In genomic region chr2:95389256-95390119, GRCh38 we compare ENCODE assay signal across 8 cellular contexts. TPM values are rescaled to one million over a fixed set of nuclear protein-coding genes. Genes with fewer than 3 reads are reported as not detected.
DNase-seq lines count a peak whose midpoint lies in the region; ATAC-seq, FAIRE-seq and TF ChIP-seq lines count a peak whose summit lies in the region.

No MANE protein-coding gene starts in this region.

- no peaks in the 10 kb centered on the region for H3F3A ChIP-seq in neural progenitor cell (ENCODE audit: low read depth)

- H3K9ac ChIP-seq in neural progenitor cell, result no peak overlapping the region

- H3K4me1 ChIP-seq in neural progenitor cell (no peaks in the 10 kb centered on the region), upper lobe of right lung (no peaks in the 10 kb centered on the region)

- H4K20me1 ChIP-seq in neural progenitor cell (ENCODE audit: low read depth), result no peaks in the 10 kb centered on the region

- H3K4me3 ChIP-seq in fibroblast of villous mesenchyme (ENCODE audit: low read depth, low read length) (no peak overlapping the region), neural progenitor cell (no peak overlapping the region), upper lobe of right lung (no peak overlapping the region)

- H3K36me3 Mint-ChIP-seq in neural progenitor cell, result no peaks in the 10 kb centered on the region

- no peak for TF ChIP-seq POLR2A in H54 (IDR thresholded peaks at IDR 0.05; ENCODE audit: low read depth, low read length)

- FAIRE-seq in H54 (lab: Jason Lieb, UNC), result no peak

- H3K36me3 ChIP-seq in neural progenitor cell, result no peaks in the 10 kb centered on the region
- H3K36me3 ChIP-seq in upper lobe of right lung, result no peaks in the 10 kb centered on the region

- peaks cover 13% of the 10 kb centered on the region for H3K27me3 ChIP-seq in neural progenitor cell
- no peaks in the 10 kb centered on the region for H3K27me3 ChIP-seq in upper lobe of right lung

- intact Hi-C loops in upper lobe of right lung (cut with DNase I), result no loop called here

- no peaks in the 10 kb centered on the region for H3K79me2 ChIP-seq in neural progenitor cell (ENCODE audit: low read depth)

- peak; percentile 97 for TF ChIP-seq CTCF in fibroblast of villous mesenchyme (IDR thresholded peaks at IDR 0.05; ENCODE audit: insufficient read depth, low read depth, low read length)
- peak; percentile 88 for TF ChIP-seq CTCF in neural progenitor cell (IDR thresholded peaks at IDR 0.05)
- peak; percentile 91 for TF ChIP-seq CTCF in upper lobe of right lung (IDR thresholded peaks at IDR 0.05)

- H3K27ac ChIP-seq in neural progenitor cell (no peak overlapping the region), upper lobe of right lung (no peak overlapping the region)

- no peak overlapping the region for H3K4me2 ChIP-seq in neural progenitor cell

- peak overlapping the region; percentile 33 for H3K4me3 Mint-ChIP-seq in neural progenitor cell

- H3K9me3 Mint-ChIP-seq in neural progenitor cell, result no peaks in the 10 kb centered on the region

- peaks cover 4% of the 10 kb centered on the region for H3K27me3 Mint-ChIP-seq in neural progenitor cell (ENCODE audit: insufficient read depth, low read depth)

- peak overlapping the region; percentile 83 for H2AFZ ChIP-seq in neural progenitor cell (replicated peaks)

- DNase-seq in EL, result peak; percentile 64
- peak; percentile 87 for DNase-seq in H54 (ENCODE audit: insufficient read length, low spot score)
- DNase-seq in NCI-H2196 treated with DMSO at 0.1 percent for 48 hours (lab: John Stamatoyannopoulos, UW; ENCODE audit: unreplicated experiment), result peak; percentile 7
- peak; percentile 23 for DNase-seq in activated T-cell treated with anti-CD3 and anti-CD28 coated beads for 4 hours
- DNase-seq in fibroblast of villous mesenchyme (ENCODE audit: low read depth), result peak; percentile 58
- peak; percentile 81 for DNase-seq in neural progenitor cell (ENCODE audit: low spot score)
- DNase-seq in upper lobe of right lung, result peak; percentile 82

- peak; percentile 88 for ATAC-seq in upper lobe of right lung
- ATAC-seq in GM21786 (IDR thresholded peaks at IDR 0.05; ENCODE audit: unreplicated experiment), result no peak

- peaks cover 6% of the 10 kb centered on the region for H3K4me1 Mint-ChIP-seq in neural progenitor cell

- H3K9me3 ChIP-seq in neural progenitor cell (ENCODE audit: low read depth), result no peaks in the 10 kb centered on the region
- H3K9me3 ChIP-seq in upper lobe of right lung, result no peaks in the 10 kb centered on the region

- H3K27ac Mint-ChIP-seq in neural progenitor cell, result no peak overlapping the region

RNA-seq across cellular contexts. Expression of gene FAHD2A, which starts 13.0 kb away (rescaled TPM):
- 26.3 and 28.3 TPM in 2 replicates for total RNA-seq in fibroblast of villous mesenchyme
- total RNA-seq in neural progenitor cell (ENCODE audit: low replicate concordance), result 36.4 and 37.0 TPM in 2 replicates
- total RNA-seq in upper lobe of right lung, result 22.8 TPM

Comparison
In these comparisons a context has a peak if more than half of its experiments do, and no peak if none do; other contexts are left out.
1. DNase-seq: peak in every context shown above with its lines; median percentile 87 in H54; 82 in upper lobe of right lung; 81 in neural progenitor cell; 64 in EL; 58 in fibroblast of villous mesenchyme; 23 in activated T-cell treated with anti-CD3 and anti-CD28 coated beads for 4 hours; 7 in NCI-H2196 treated with DMSO at 0.1 percent for 48 hours.